In genomic region chr6:82894653-82895259, GRCh38 we compare ENCODE assay signal across 24 cellular contexts.
"Had no signal": no experiment of that assay in that cellular context is flagged by ENCODE, and none has a peak within 500 bp of the region (broad histone marks: within the 10 kb centered on the region; RNA-seq: fewer than 3 reads in every experiment).

No MANE protein-coding gene starts in this region.

- H3K4me1 ChIP-seq: foreskin keratinocyte, parathyroid adenoma, psoas muscle, spleen, testis, tibial nerve had no signal

- DNase-seq: foreskin keratinocyte; head of caudate nucleus; kidney; left ventricle myocardium superior; mesenchymal stem cell; midbrain; psoas muscle; retina; spleen; stimulated activated CD4-positive, alpha-beta T cell treated with anti-CD3 and anti-CD28 coated beads, Interleukin-15, amount 100 ng/mL, for 24 hours; stimulated activated CD4-positive, alpha-beta T cell treated with anti-CD3 and anti-CD28 coated beads, Interleukin-1b, Interleukin-23, amount 100 ng/mL, for 48 hours; stimulated activated CD4-positive, alpha-beta T cell treated with anti-CD3 and anti-CD28 coated beads, Interleukin-4, amount 100 ng/mL, for 24 hours had no signal

- H3K9ac ChIP-seq: parathyroid adenoma had no signal

- H3K27ac Mint-ChIP-seq: dendritic cell treated with granulocyte-macrophage colony-stimulating factor and Interleukin-4, amounts not matched to agents 40 ng/mL and 50 ng/mL, for 4 days; natural killer cell treated with Interleukin-12 subunit alpha and Interleukin-12 subunit beta and Interleukin-15 and Interleukin-18, amount 100 ng/mL, for 72 hours; stimulated activated memory B cell treated with anti-CD40 and anti-IgM and Interleukin-4, amounts not matched to agents 10 μg/mL and 1 μg/mL and 100 μg/mL, for 72 hours; stimulated activated naive CD8-positive, alpha-beta T cell treated with anti-CD3 and anti-CD28 coated beads, Interleukin-15, Interleukin-2, amounts not matched to agents 100 ng/mL and 50 ng/mL, for 24 hours had no signal

- ATAC-seq: foreskin keratinocyte; left cardiac atrium; left ventricle myocardium superior; natural killer cell treated with Interleukin-12 subunit alpha and Interleukin-12 subunit beta and Interleukin-15 and Interleukin-18, amount 100 ng/mL, for 72 hours; psoas muscle; sciatic nerve; stimulated activated memory B cell treated with anti-CD40 and anti-IgM and Interleukin-4, amounts not matched to agents 10 μg/mL and 1 μg/mL and 100 μg/mL, for 72 hours had no signal

- H3K27ac ChIP-seq: foreskin keratinocyte, hepatocyte, parathyroid adenoma, psoas muscle, spleen, testis, tibial nerve had no signal

- H3K4me2 ChIP-seq: hepatocyte had no signal

- H3K4me3 ChIP-seq: hepatocyte, lung, psoas muscle, spleen, testis, tibial nerve had no signal

- H3K9me3 Mint-ChIP-seq: stimulated activated naive CD8-positive, alpha-beta T cell treated with anti-CD3 and anti-CD28 coated beads, Interleukin-15, Interleukin-2, amounts not matched to agents 100 ng/mL and 50 ng/mL, for 24 hours had no signal

- H2AFZ ChIP-seq: hepatocyte, parathyroid adenoma had no signal

- H3K4me1 Mint-ChIP-seq: stimulated activated memory B cell treated with anti-CD40 and anti-IgM and Interleukin-4, amounts not matched to agents 10 μg/mL and 1 μg/mL and 100 μg/mL, for 72 hours had no signal

- H3K27me3 Mint-ChIP-seq: dendritic cell treated with granulocyte-macrophage colony-stimulating factor and Interleukin-4, amounts not matched to agents 40 ng/mL and 50 ng/mL, for 4 days; natural killer cell treated with Interleukin-12 subunit alpha and Interleukin-12 subunit beta and Interleukin-15 and Interleukin-18, amount 100 ng/mL, for 72 hours; stimulated activated memory B cell treated with anti-CD40 and anti-IgM and Interleukin-4, amounts not matched to agents 10 μg/mL and 1 μg/mL and 100 μg/mL, for 72 hours; stimulated activated naive CD8-positive, alpha-beta T cell treated with anti-CD3 and anti-CD28 coated beads, Interleukin-15, Interleukin-2, amounts not matched to agents 100 ng/mL and 50 ng/mL, for 24 hours had no signal

- FAIRE-seq: colon, kidney had no signal

- H3K9me3 ChIP-seq: psoas muscle, spleen, testis, tibial nerve had no signal

- H3K27me3 ChIP-seq: foreskin keratinocyte, hepatocyte, spleen, testis, tibial nerve had no signal

- H3K79me2 ChIP-seq: hepatocyte, parathyroid adenoma had no signal

- H3K4me3 Mint-ChIP-seq: dendritic cell treated with granulocyte-macrophage colony-stimulating factor and Interleukin-4, amounts not matched to agents 40 ng/mL and 50 ng/mL, for 4 days; natural killer cell treated with Interleukin-12 subunit alpha and Interleukin-12 subunit beta and Interleukin-15 and Interleukin-18, amount 100 ng/mL, for 72 hours; stimulated activated memory B cell treated with anti-CD40 and anti-IgM and Interleukin-4, amounts not matched to agents 10 μg/mL and 1 μg/mL and 100 μg/mL, for 72 hours; stimulated activated naive CD8-positive, alpha-beta T cell treated with anti-CD3 and anti-CD28 coated beads, Interleukin-15, Interleukin-2, amounts not matched to agents 100 ng/mL and 50 ng/mL, for 24 hours had no signal
